In genomic region chr9:129826344-129826743, GRCh38 we compare ENCODE assay signal across 18 cellular contexts. TPM values are rescaled to one million over a fixed set of nuclear protein-coding genes. Genes with fewer than 3 reads are reported as not detected.
DNase-seq lines count a peak whose midpoint lies in the region; TF ChIP-seq lines count a peak whose summit lies in the region.
"Had no signal": no experiment of that assay in that cellular context is flagged by ENCODE, and none has a peak within 500 bp of the region (broad histone marks: within the 10 kb centered on the region; RNA-seq: fewer than 3 reads in every experiment).

No MANE protein-coding gene starts in this region.

- DNase-seq in NCI-H2171 treated with DMSO at 0.1 percent for 48 hours (lab: John Stamatoyannopoulos, UW) (peak; percentile 43), NCI-H2171 (lab: John Stamatoyannopoulos, UW) (no peak), HFF-Myc (ENCODE audit: extremely low read depth, low read depth) (peak; percentile 75), WERI-Rb-1 (peak; percentile 75), C1 segment of cervical spinal cord (lab: John Stamatoyannopoulos, UW) (no peak), spleen (no peak), vagina (ENCODE audit: extremely low spot score in 2 of 2) (no peak)
- DNase-seq: CD4-positive, alpha-beta T cell; COR-L47; DMS79; Kasumi-1; NCI-H1694; NCI-H2081; NCI-H446; NCI-H69; Peyer's patch; SJCRH30; T-cell had no signal

- WGBS in spleen, 5 donors, result 86 to 92% (median 91%) methylated on average over 6 of the region's 6 CpGs

- no peak for TF ChIP-seq POLR2A in spleen (IDR thresholded peaks at IDR 0.05)
- TF ChIP-seq POLR2A in vagina (IDR thresholded peaks at IDR 0.05), result no peak

- H3K9me3 ChIP-seq in WERI-Rb-1 (ENCODE audit: severe bottlenecking) (no peaks in the 10 kb centered on the region), spleen (no peaks in the 10 kb centered on the region), vagina (no peaks in the 10 kb centered on the region)
- H3K9me3 ChIP-seq: Peyer's patch, SJCRH30 had no signal

- intact Hi-C loops in spleen (cut with DNase I; ENCODE audit: low total_unique reads), result no loop called here
- intact Hi-C loops in vagina (cut with DNase I), result no loop called here

- H3K4me3 ChIP-seq in HFF-Myc (replicated peaks; ENCODE audit: low read depth, low read length), result no peak overlapping the region
- H3K4me3 ChIP-seq in WERI-Rb-1 (ENCODE audit: low read depth, low read length), result no peak overlapping the region
- H3K4me3 ChIP-seq in spleen, result no peak overlapping the region
- no peak overlapping the region for H3K4me3 ChIP-seq in vagina
- H3K4me3 ChIP-seq: Peyer's patch, SJCRH30 had no signal

- H3K4me1 ChIP-seq in spleen (peaks cover 8 to 25% (median 15%) of the 10 kb centered on the region in 6 donors), vagina (peaks cover 12% of the 10 kb centered on the region)
- H3K4me1 ChIP-seq: SJCRH30 had no signal

- H3K27ac ChIP-seq in WERI-Rb-1, result peak overlapping the region; percentile 72
- no peak overlapping the region for H3K27ac ChIP-seq in spleen
- no peak overlapping the region for H3K27ac ChIP-seq in vagina
- H3K27ac ChIP-seq: Peyer's patch, SJCRH30 had no signal

- H3K27me3 ChIP-seq in WERI-Rb-1 (ENCODE audit: insufficient read depth, low read depth, severe bottlenecking) (no peaks in the 10 kb centered on the region), spleen (replicated peaks in 1 of 7) (no peaks in the 10 kb centered on the region), vagina (no peaks in the 10 kb centered on the region)
- H3K27me3 ChIP-seq: Peyer's patch, SJCRH30 had no signal

- TF ChIP-seq CTCF in HFF-Myc (IDR thresholded peaks at IDR 0.05; ENCODE audit: low read depth, low read length, missing control alignments) (no peak), WERI-Rb-1 (IDR thresholded peaks at IDR 0.05; ENCODE audit: low read depth, low read length) (no peak), spleen (IDR thresholded peaks at IDR 0.05 in 8 of 11, conservative IDR thresholded peaks at IDR 0.05 in 3 of 11) (no peak), vagina (IDR thresholded peaks at IDR 0.05) (no peak)

- H3K36me3 ChIP-seq in WERI-Rb-1, result peaks cover 59% of the 10 kb centered on the region
- peaks cover 0 to 66% (median 60%) of the 10 kb centered on the region in 6 donors for H3K36me3 ChIP-seq in spleen
- H3K36me3 ChIP-seq in vagina, result peaks cover 0 to 35% of the 10 kb centered on the region in 2 donors

RNA-seq across cellular contexts. Expression of gene TOR1A, which starts 2.4 kb away (rescaled TPM):
- total RNA-seq in spleen, result 10 to 100 TPM; 27.7 to 49.5 (median 32.5) TPM
- 10 to 100 TPM; 13.3 to 20.0 (median 16.5) TPM for polyA plus RNA-seq in spleen
- total RNA-seq in vagina, result 30.0 TPM

RNA-seq across cellular contexts. Expression of gene C9orf78, which starts 8.7 kb away (rescaled TPM):
- total RNA-seq in spleen, result 100 to 1,000 TPM in 1 of 7 donors, 10 to 100 TPM in 6; 35.6 to 105 (median 47.3) TPM
- polyA plus RNA-seq in spleen, result 10 to 100 TPM; 51.5 to 68.9 (median 66.3) TPM
- 36.6 TPM for total RNA-seq in vagina

RNA-seq across cellular contexts. Expression of gene USP20, which starts 8.9 kb away (rescaled TPM):
- total RNA-seq in spleen (10 to 100 TPM; 29.7 to 55.3 (median 39.4) TPM), vagina (29.5 TPM)
- polyA plus RNA-seq in spleen, result 10 to 100 TPM; 38.1 to 83.7 (median 67.6) TPM

RNA-seq across cellular contexts. Expression of gene TOR1B, which starts 23.4 kb away (rescaled TPM):
- 10 to 100 TPM; 16.1 to 38.0 (median 18.9) TPM for total RNA-seq in spleen
- 1 to 10 TPM; 5.3 to 8.3 (median 6.3) TPM for polyA plus RNA-seq in spleen
- total RNA-seq in vagina, result 14.5 TPM

Comparison
In these comparisons a context has a peak if more than half of its experiments do, and no peak if none do; other contexts are left out.
1. DNase-seq: peak in NCI-H2171 treated with DMSO at 0.1 percent for 48 hours (single experiment), HFF-Myc (single experiment) and WERI-Rb-1 (single experiment); none in NCI-H2171 (single experiment), C1 segment of cervical spinal cord (0 of 14), spleen (single experiment) and vagina (0 of 2).